In the genomic region with DNA sequence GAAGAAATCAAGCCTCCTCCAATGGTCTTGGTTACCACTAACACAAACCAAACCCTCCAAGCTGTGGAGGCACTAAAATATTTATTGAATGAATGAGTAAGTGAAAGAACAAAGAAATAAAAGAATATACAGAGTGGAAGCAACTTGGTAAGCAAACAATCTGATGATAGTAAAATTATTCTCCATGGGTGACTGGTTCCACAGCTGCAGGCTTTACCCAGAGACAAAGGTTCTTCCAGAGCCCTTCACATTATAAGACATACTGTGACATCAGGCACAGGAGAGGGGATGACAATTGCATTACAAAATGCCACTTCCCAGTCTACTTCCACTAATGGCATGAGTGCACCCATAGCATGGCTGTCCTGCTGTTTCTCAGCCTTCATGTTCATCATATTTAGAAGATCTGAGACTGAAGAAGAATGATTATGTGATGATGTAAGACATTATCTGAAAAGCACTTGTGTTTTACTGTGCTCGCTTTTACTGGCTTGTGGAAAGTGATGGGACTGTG, we compare ENCODE assay signal across 19 cellular contexts.
DNase-seq lines count a peak whose midpoint lies in the region; ATAC-seq lines count a peak whose summit lies in the region.
"Had no signal": no experiment of that assay in that cellular context is flagged by ENCODE, and none has a peak within 500 bp of the region (broad histone marks: within the 10 kb centered on the region; RNA-seq: fewer than 3 reads in every experiment).

No MANE protein-coding gene starts in this region.

- no peaks in the 10 kb centered on the region for H3K36me3 ChIP-seq in effector memory CD4-positive, alpha-beta T cell (ENCODE audit: control insufficient read depth, insufficient read depth, low read length)
- H3K36me3 ChIP-seq: HAP-1 had no signal

- peak overlapping the region; percentile 31 for H3K27ac ChIP-seq in cingulate gyrus (ENCODE audit: low read depth, low read length)
- no peak overlapping the region for H3K27ac ChIP-seq in effector memory CD4-positive, alpha-beta T cell (ENCODE audit: insufficient read depth, low read length, poor library complexity, severe bottlenecking)
- H3K27ac ChIP-seq: HL-60 had no signal

- no peaks in the 10 kb centered on the region for H3K27me3 ChIP-seq in effector memory CD4-positive, alpha-beta T cell (replicated peaks; ENCODE audit: control insufficient read depth, insufficient read depth, low read length, poor library complexity, severe bottlenecking)

- DNase-seq in COR-L47 (lab: John Stamatoyannopoulos, UW): peak; percentile 8
- peak; percentile 26 for DNase-seq in DMS53 (lab: John Stamatoyannopoulos, UW)
- DNase-seq in NCI-H526 (lab: John Stamatoyannopoulos, UW): peak; percentile 50 to 71
- DNase-seq in hypothalamus (lab: John Stamatoyannopoulos, UW): no peak
- DNase-seq in effector memory CD4-positive, alpha-beta T cell: no peak
- DNase-seq: ACHN; AML-193; Calu3; CD4-positive, CD25-positive, alpha-beta regulatory T cell; GDM1; NCI-H1436; NCI-H2107; NCI-H345; T-helper 2 cell had no signal

- no peaks in the 10 kb centered on the region for H3K9me3 ChIP-seq in effector memory CD4-positive, alpha-beta T cell (ENCODE audit: control insufficient read depth, low read length)
- H3K9me3 ChIP-seq: HAP-1 had no signal

- H3K4me3 ChIP-seq in effector memory CD4-positive, alpha-beta T cell (ENCODE audit: insufficient read depth, low read depth, low read length, poor library complexity, severe bottlenecking): no peak overlapping the region
- H3K4me3 ChIP-seq: GM12878, HAP-1 had no signal

- no peaks in the 10 kb centered on the region for H3K4me1 ChIP-seq in effector memory CD4-positive, alpha-beta T cell (ENCODE audit: control insufficient read depth, insufficient read depth, low read length, poor library complexity, severe bottlenecking)

- no peak for ATAC-seq in GM18868 (IDR thresholded peaks at IDR 0.05; ENCODE audit: unreplicated experiment)
- ATAC-seq: GM12878 had no signal

Comparison
In these comparisons a context has a peak if more than half of its experiments do, and no peak if none do; other contexts are left out.
1. DNase-seq: peak in COR-L47 (single experiment), DMS53 (single experiment) and NCI-H526 (2 of 2); none in hypothalamus (0 of 51) and effector memory CD4-positive, alpha-beta T cell (0 of 3).